In genomic region chr16:9123871-9124270, GRCh38 we compare ENCODE assay signal across 1 cellular context.
TF ChIP-seq lines count a peak whose summit lies in the region.

No MANE protein-coding gene starts in this region.

TF ChIP-seq in GM23338, 12 proteins besides CTCF, POLR2A, EP300 and RAD21 (continued from another document):
- TF ChIP-seq REST (IDR thresholded peaks at IDR 0.05; ENCODE audit: unreplicated experiment) (no peak), ETS1 (IDR thresholded peaks at IDR 0.05) (no peak)
